In the genomic region with DNA sequence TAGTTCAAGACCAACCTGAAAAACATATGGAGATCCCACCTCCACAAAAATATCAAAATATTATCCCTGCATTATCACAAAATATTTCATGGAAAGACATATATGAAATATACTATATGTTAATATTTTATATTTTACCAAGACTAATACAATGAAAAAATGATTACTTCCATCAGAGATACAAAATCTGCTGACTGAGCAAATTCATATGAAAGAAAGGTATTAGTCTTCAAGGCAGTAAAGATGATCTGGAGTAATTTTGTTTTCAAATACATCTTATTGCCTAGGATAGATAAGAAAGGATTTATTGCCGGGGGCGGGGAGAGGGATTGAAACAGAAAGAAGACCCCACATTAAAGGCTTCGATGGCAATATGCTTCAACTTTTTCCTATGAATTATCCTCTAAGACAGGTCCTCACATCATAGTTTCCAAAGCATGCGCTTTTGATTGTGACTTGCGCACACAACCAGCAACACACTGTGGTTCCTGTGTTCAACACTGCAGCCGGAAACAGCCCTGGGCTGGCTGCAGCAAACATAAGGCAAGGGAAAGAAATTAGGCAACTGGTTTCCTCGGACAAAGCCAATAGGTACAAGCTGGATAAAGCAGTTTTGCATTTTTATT, we compare ENCODE assay signal across 1 cellular context.
TF ChIP-seq lines count a peak whose summit lies in the region.

No MANE protein-coding gene starts in this region.

TF ChIP-seq in GM12878, 131 proteins besides CTCF, POLR2A, EP300 and RAD21 (continued from another document):
- TF ChIP-seq USF1 (IDR thresholded peaks at IDR 0.05; ENCODE audit: borderline replicate concordance, extremely low read length, insufficient read depth, low read depth, low read length), result no peak
